ENCODE assay signal across 9 cellular contexts in genomic region chr3:138371070-138371950, GRCh38. TPM values are rescaled to one million over a fixed set of nuclear protein-coding genes. Genes with fewer than 3 reads are reported as not detected.
A peak's percentile ranks its signal among the peaks of the same experiment; 100 is the strongest.
DNase-seq lines count a peak whose midpoint lies in the region; ATAC-seq, FAIRE-seq and TF ChIP-seq lines count a peak whose summit lies in the region.
"Had no signal": no experiment of that assay in that cellular context is flagged by ENCODE, and none has a peak within 500 bp of the region (broad histone marks: within the 10 kb centered on the region; RNA-seq: fewer than 3 reads in every experiment).

No MANE protein-coding gene starts in this region.

- peak; percentile 70 for FAIRE-seq in GM12892 (lab: Jason Lieb, UNC)

- DNase-seq in GM12892 (ENCODE audit: insufficient read length) (peak; percentile 50), amniotic stem cell (lab: John Stamatoyannopoulos, UW) (no peak), NCI-H146 treated with DMSO at 0.1 percent for 48 hours (lab: John Stamatoyannopoulos, UW; ENCODE audit: unreplicated experiment) (no peak), Ammon's horn (ENCODE audit: low spot score) (no peak)
- DNase-seq in stimulated activated CD4-positive, alpha-beta T cell treated with anti-CD3 and anti-CD28 coated beads, Interleukin-12 subunit alpha, Interleukin-12 subunit beta, amount 100 ng/mL, for 4 hours: no peak
- DNase-seq: activated naive CD8-positive, alpha-beta T cell treated with anti-CD3 and anti-CD28 coated beads, Interleukin-2, amount 10 ng/mL, durations not matched to agents 7 days and 5 days had no signal

- no peak for TF ChIP-seq POLR2A in GM12892 (IDR thresholded peaks at IDR 0.05; ENCODE audit: low read depth, low read length)

- peak; percentile 100 for ATAC-seq in GM19463 (IDR thresholded peaks at IDR 0.05; ENCODE audit: unreplicated experiment)
- peak; percentile 99 for ATAC-seq in HG03139 (IDR thresholded peaks at IDR 0.05; ENCODE audit: unreplicated experiment)

- H3K27ac ChIP-seq in cingulate gyrus (ENCODE audit: low read depth, low read length): peak overlapping the region; percentile 20

RNA-seq across cellular contexts. Expression of gene MRAS, which starts 22.9 kb away (rescaled TPM):
- not detected for polyA plus RNA-seq in GM12892 (2012; ENCODE audit: missing spikeins)

RNA-seq across cellular contexts. Expression of gene NME9, which starts 41.7 kb away (rescaled TPM):
- polyA plus RNA-seq in GM12892 (2012; ENCODE audit: missing spikeins): 1.1 TPM
